ENCODE assay signal across 9 cellular contexts in genomic region chr11:12223771-12224536, GRCh38.
DNase-seq lines count a peak whose midpoint lies in the region; ATAC-seq, FAIRE-seq and TF ChIP-seq lines count a peak whose summit lies in the region.
"Had no signal": no experiment of that assay in that cellular context is flagged by ENCODE, and none has a peak within 500 bp of the region (broad histone marks: within the 10 kb centered on the region; RNA-seq: fewer than 3 reads in every experiment).

No MANE protein-coding gene starts in this region.

- no peaks in the 10 kb centered on the region for H3K27me3 Mint-ChIP-seq in activated T-helper 17 cell treated with anti-CD3 and anti-CD28 coated beads, Interleukin-2, amount 50 U/mL, for 72 hours
- peaks cover 0 to 2% of the 10 kb centered on the region in 2 donors for H3K27me3 Mint-ChIP-seq in natural killer cell treated with Interleukin-12 subunit alpha and Interleukin-12 subunit beta and Interleukin-15 and Interleukin-18, amount 100 ng/mL, for 72 hours

- DNase-seq in GM12892 (ENCODE audit: insufficient read length) (no peak), globus pallidus (ENCODE audit: low spot score) (no peak), NCI-H1417 treated with DMSO at 0.1 percent for 48 hours (lab: John Stamatoyannopoulos, UW) (no peak)
- no peak for DNase-seq in natural killer cell treated with Interleukin-12 subunit alpha and Interleukin-12 subunit beta and Interleukin-15 and Interleukin-18, amount 100 ng/mL, for 72 hours (ENCODE audit: low spot score)
- DNase-seq in stimulated activated CD4-positive, alpha-beta T cell treated with anti-CD3 and anti-CD28 coated beads, Interleukin-4, amount 100 ng/mL, for 1 hour, result no peak
- no peak for DNase-seq in stimulated activated CD4-positive, alpha-beta T cell treated with anti-CD3 and anti-CD28 coated beads, Interleukin-15, amount 100 ng/mL, for 24 hours

- peak; percentile 74 for FAIRE-seq in GM12892 (lab: Jason Lieb, UNC)
- FAIRE-seq: TTC549 had no signal

- H3K36me3 Mint-ChIP-seq in activated T-helper 17 cell treated with anti-CD3 and anti-CD28 coated beads, Interleukin-2, amount 50 U/mL, for 72 hours (ENCODE audit: low read depth), result peaks cover 98% of the 10 kb centered on the region
- H3K36me3 Mint-ChIP-seq in natural killer cell treated with Interleukin-12 subunit alpha and Interleukin-12 subunit beta and Interleukin-15 and Interleukin-18, amount 100 ng/mL, for 72 hours, result peaks cover 4% of the 10 kb centered on the region

- ATAC-seq in HG03469 (IDR thresholded peaks at IDR 0.05; ENCODE audit: unreplicated experiment), result peak; percentile 8
- ATAC-seq in activated T-helper 17 cell treated with anti-CD3 and anti-CD28 coated beads, Interleukin-2, amount 50 U/mL, for 72 hours (replicated peaks), result peak; percentile 48
- ATAC-seq in natural killer cell treated with Interleukin-12 subunit alpha and Interleukin-12 subunit beta and Interleukin-15 and Interleukin-18, amount 100 ng/mL, for 72 hours, result peak; percentile 72 to 73

- H3K27ac Mint-ChIP-seq in activated T-helper 17 cell treated with anti-CD3 and anti-CD28 coated beads, Interleukin-2, amount 50 U/mL, for 72 hours, result peak overlapping the region; percentile 85
- H3K27ac Mint-ChIP-seq in natural killer cell treated with Interleukin-12 subunit alpha and Interleukin-12 subunit beta and Interleukin-15 and Interleukin-18, amount 100 ng/mL, for 72 hours, result peak overlapping the region; percentile 89 to 94

- no peaks in the 10 kb centered on the region for H3K9me3 Mint-ChIP-seq in activated T-helper 17 cell treated with anti-CD3 and anti-CD28 coated beads, Interleukin-2, amount 50 U/mL, for 72 hours
- H3K9me3 Mint-ChIP-seq in natural killer cell treated with Interleukin-12 subunit alpha and Interleukin-12 subunit beta and Interleukin-15 and Interleukin-18, amount 100 ng/mL, for 72 hours, result no peaks in the 10 kb centered on the region

- TF ChIP-seq POLR2A in GM12892 (IDR thresholded peaks at IDR 0.05; ENCODE audit: low read depth, low read length), result no peak

- peak overlapping the region; percentile 68 for H3K4me3 Mint-ChIP-seq in activated T-helper 17 cell treated with anti-CD3 and anti-CD28 coated beads, Interleukin-2, amount 50 U/mL, for 72 hours
- H3K4me3 Mint-ChIP-seq in natural killer cell treated with Interleukin-12 subunit alpha and Interleukin-12 subunit beta and Interleukin-15 and Interleukin-18, amount 100 ng/mL, for 72 hours, result peak overlapping the region; percentile 83

- peaks cover 49% of the 10 kb centered on the region for H3K4me1 Mint-ChIP-seq in activated T-helper 17 cell treated with anti-CD3 and anti-CD28 coated beads, Interleukin-2, amount 50 U/mL, for 72 hours
- H3K4me1 Mint-ChIP-seq in natural killer cell treated with Interleukin-12 subunit alpha and Interleukin-12 subunit beta and Interleukin-15 and Interleukin-18, amount 100 ng/mL, for 72 hours (ENCODE audit: low read depth in 2 of 2), result peaks cover 45 to 58% of the 10 kb centered on the region in 2 donors

Comparison
In these comparisons a context has a peak if more than half of its experiments do, and no peak if none do; other contexts are left out.
1. ATAC-seq: peak in every context shown above with its lines; median percentile 72 in natural killer cell treated with Interleukin-12 subunit alpha and Interleukin-12 subunit beta and Interleukin-15 and Interleukin-18, amount 100 ng/mL, for 72 hours; 48 in activated T-helper 17 cell treated with anti-CD3 and anti-CD28 coated beads, Interleukin-2, amount 50 U/mL, for 72 hours; 8 in HG03469.